ENCODE assay signal across 8 cellular contexts in the genomic region with DNA sequence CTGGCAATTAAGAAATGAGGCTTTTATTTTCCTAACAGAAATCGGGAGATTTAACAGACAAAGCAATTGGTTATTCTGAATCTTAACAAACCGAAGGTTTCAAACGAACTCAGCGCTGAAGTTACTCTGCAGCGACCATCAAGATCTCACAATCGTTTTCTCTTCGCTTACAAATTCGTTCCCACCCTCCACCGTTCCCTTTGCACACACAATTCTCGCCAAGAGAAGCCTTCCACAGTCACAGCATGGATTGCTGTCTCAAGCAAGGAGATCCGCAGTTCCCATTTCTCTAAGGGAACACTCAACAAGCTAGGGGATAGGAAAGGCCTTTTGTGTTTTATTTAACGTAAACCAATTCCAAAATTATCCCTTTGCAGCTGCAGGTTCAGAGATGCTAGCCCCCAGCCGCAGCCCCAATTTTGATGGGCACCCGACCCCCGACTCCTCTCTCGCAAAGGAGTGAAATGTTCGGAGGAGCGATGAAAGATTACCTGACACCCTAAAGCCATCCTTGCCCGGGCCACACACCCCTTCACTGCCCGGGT. TPM values are rescaled to one million over a fixed set of nuclear protein-coding genes. Genes with fewer than 3 reads are reported as not detected.
DNase-seq lines count a peak whose midpoint lies in the region; ATAC-seq lines count a peak whose summit lies in the region.

No MANE protein-coding gene starts in this region.

- H3K27ac ChIP-seq in SJSA1 (peak overlapping the region; percentile 63), epithelial cell of prostate (peak overlapping the region; percentile 86)

- peak overlapping the region; percentile 80 to 98 (median 94) for H3K27ac Mint-ChIP-seq in naive thymus-derived CD8-positive, alpha-beta T cell

- no peaks in the 10 kb centered on the region for H3K9me3 ChIP-seq in SJSA1 (replicated peaks)

- peaks cover 11 to 57% (median 44%) of the 10 kb centered on the region in 4 donors for H3K4me1 Mint-ChIP-seq in naive thymus-derived CD8-positive, alpha-beta T cell

- POLR2A ChIA-PET in naive thymus-derived CD8-positive, alpha-beta T cell (lab: Charles Lee): interaction anchor here (0.5 to 6.0 kb wide), 6 partner anchors 10 to 700 kb away, joined by 3 to 69 read pairs (median 4); a partner anchor contains a TSS

- H3K4me3 ChIP-seq in SJSA1: peak overlapping the region; percentile 88

- H3K27me3 Mint-ChIP-seq in naive thymus-derived CD8-positive, alpha-beta T cell: no peaks in the 10 kb centered on the region

- no peaks in the 10 kb centered on the region for H3K9me3 Mint-ChIP-seq in naive thymus-derived CD8-positive, alpha-beta T cell

- H3K36me3 Mint-ChIP-seq in naive thymus-derived CD8-positive, alpha-beta T cell: no peaks in the 10 kb centered on the region

- peaks cover 12% of the 10 kb centered on the region for H3K36me3 ChIP-seq in SJSA1

- ATAC-seq in naive thymus-derived CD8-positive, alpha-beta T cell: no peak
- ATAC-seq in HG02798 (IDR thresholded peaks at IDR 0.05; ENCODE audit: poor library complexity, unreplicated experiment): no peak

- DNase-seq in NCI-H82 (lab: John Stamatoyannopoulos, UW) (peak; percentile 40), NCI-H82 treated with DMSO at 0.1 percent for 48 hours (lab: John Stamatoyannopoulos, UW; ENCODE audit: unreplicated experiment) (no peak), SJSA1 (ENCODE audit: low read depth in 1 of 2, low spot score in 2 of 2) (peak in 1 of 2 experiments; percentile 49), epithelial cell of prostate (ENCODE audit: low read depth, low spot score) (no peak), GM03348 (ENCODE audit: low spot score) (no peak), glomerular visceral epithelial cell (ENCODE audit: extremely low spot score) (no peak)
- DNase-seq in naive thymus-derived CD8-positive, alpha-beta T cell: peak in 2 of 10 donors; percentile 13 to 20

- no peaks in the 10 kb centered on the region for H3K27me3 ChIP-seq in SJSA1 (replicated peaks)

- peaks cover 32% of the 10 kb centered on the region for H3K4me1 ChIP-seq in SJSA1 (replicated peaks)

- peak overlapping the region; percentile 89 to 96 (median 93) for H3K4me3 Mint-ChIP-seq in naive thymus-derived CD8-positive, alpha-beta T cell

RNA-seq across cellular contexts. Expression of a gene that starts 0.8 kb away (rescaled TPM):
- total RNA-seq in SJSA1 (2014; rRNA removed; shearing (Covaris generic)): 8.3 and 20.0 TPM in 2 replicates
- total RNA-seq in naive thymus-derived CD8-positive, alpha-beta T cell: 10 to 100 TPM; 24.3 to 27.4 TPM
- polyA plus RNA-seq in naive thymus-derived CD8-positive, alpha-beta T cell: 10 to 100 TPM; 11.8 to 21.5 (median 15.5) TPM

RNA-seq across cellular contexts. Expression of a gene that starts 15.5 kb away (rescaled TPM):
- total RNA-seq in SJSA1 (2014; rRNA removed; shearing (Covaris generic)): 97.4 and 141 TPM in 2 replicates
- total RNA-seq in naive thymus-derived CD8-positive, alpha-beta T cell: 10 to 100 TPM; 90.0 to 93.6 TPM
- 10 to 100 TPM; 47.5 to 50.1 (median 49.7) TPM for polyA plus RNA-seq in naive thymus-derived CD8-positive, alpha-beta T cell
